In the genomic region with DNA sequence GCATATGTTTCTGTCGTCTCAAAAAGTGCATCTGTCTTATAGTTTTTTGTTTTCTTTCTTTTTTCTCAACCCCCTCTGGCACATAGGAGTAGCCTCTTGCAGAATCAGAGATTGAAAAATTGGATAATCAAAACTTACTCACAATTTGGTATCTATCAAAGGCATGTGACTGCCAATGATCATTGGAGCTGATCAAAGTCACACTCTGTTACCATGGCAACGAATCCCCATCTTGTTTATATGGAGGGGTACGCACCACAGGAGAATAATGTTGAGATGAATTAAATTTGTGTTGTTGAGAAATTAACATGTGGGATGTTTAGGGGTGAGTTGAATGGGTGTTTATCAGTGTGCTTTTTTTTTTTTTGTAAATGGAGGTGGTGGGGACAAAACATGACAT, we compare ENCODE assay signal across 10 cellular contexts.
"Had no signal": no experiment of that assay in that cellular context is flagged by ENCODE, and none has a peak within 500 bp of the region (broad histone marks: within the 10 kb centered on the region; RNA-seq: fewer than 3 reads in every experiment).

No MANE protein-coding gene starts in this region.

- H3K27ac ChIP-seq: HL-60, KMS-11 had no signal

- H3K4me2 ChIP-seq: KMS-11 had no signal

- H3K9me3 ChIP-seq: HAP-1 had no signal

- H3K4me3 Mint-ChIP-seq: HFFc6 had no signal

- H3K4me3 ChIP-seq: HAP-1 had no signal

- H3K9ac ChIP-seq: KMS-11 had no signal

- H3K27ac Mint-ChIP-seq: HFFc6 had no signal

- DNase-seq: GOT3, H7, HFFc6, IMR-90, Karpas-422, KBM-7 had no signal

- H3K4me1 ChIP-seq: HAP-1 had no signal

- H3K36me3 ChIP-seq: HAP-1 had no signal

- ATAC-seq: HCT116 had no signal
